ENCODE assay signal across 9 cellular contexts in genomic region chr3:124845406-124845805, GRCh38. TPM values are rescaled to one million over a fixed set of nuclear protein-coding genes. Genes with fewer than 3 reads are reported as not detected.
DNase-seq lines count a peak whose midpoint lies in the region; ATAC-seq and TF ChIP-seq lines count a peak whose summit lies in the region.
"Had no signal": no experiment of that assay in that cellular context is flagged by ENCODE, and none has a peak within 500 bp of the region (broad histone marks: within the 10 kb centered on the region; RNA-seq: fewer than 3 reads in every experiment).

No MANE protein-coding gene starts in this region.

- H3K36me3 ChIP-seq in GM23248 (ENCODE audit: low read depth) (peaks cover 12% of the 10 kb centered on the region; the same call in 1 of the 2 replicates), hepatocyte (replicated peaks; ENCODE audit: insufficient read depth, low read depth) (no peaks in the 10 kb centered on the region), spleen (peaks cover 0 to 37% (median 0%) of the 10 kb centered on the region in 6 donors)

- intact Hi-C loops in spleen (cut with DNase I; ENCODE audit: low total_unique reads) = no loop called here
- intact Hi-C loops in posterior cingulate gyrus (cut with DNase I) = no loop called here

- H3K9me2 ChIP-seq in GM23248 (ENCODE audit: insufficient read depth) = no peaks in the 10 kb centered on the region
- H3K9me2 ChIP-seq in hepatocyte (replicated peaks; ENCODE audit: insufficient read depth) = no peaks in the 10 kb centered on the region

- H3K27me3 ChIP-seq in GM23248 (replicated peaks; ENCODE audit: insufficient read depth) (no peaks in the 10 kb centered on the region), hepatocyte (no peaks in the 10 kb centered on the region), spleen (replicated peaks in 1 of 7) (no peaks in the 10 kb centered on the region)

- WGBS in GM23248 (ENCODE audit: low coverage in 1 of 2, low lambda C conversion rate in 2 of 2, missing lambda C conversion rate in 2 of 2), 2 experiments = 2 to 3% methylated on average over 5 of the region's 5 CpGs
- WGBS in hepatocyte (ENCODE audit: low lambda C conversion rate, missing lambda C conversion rate) = 75% methylated on average over 5 of the region's 5 CpGs
- 34 to 56% (median 49%) methylated on average over 5 of the region's 5 CpGs for WGBS in spleen, 5 donors

- peaks cover 58% of the 10 kb centered on the region for H3F3A ChIP-seq in GM23248 (ENCODE audit: insufficient read depth)

- H3K9ac ChIP-seq in GM23248 = peak overlapping the region; percentile 78

- in situ Hi-C loops in GM23248 (cut with MboI) = no loop called here

- H3K79me2 ChIP-seq in GM23248 (ENCODE audit: insufficient read depth) (peaks cover 63% of the 10 kb centered on the region), hepatocyte (peaks cover 10% of the 10 kb centered on the region)

- TF ChIP-seq POLR2A in spleen (IDR thresholded peaks at IDR 0.05) = no peak

- ATAC-seq in HG02852 (IDR thresholded peaks at IDR 0.05; ENCODE audit: unreplicated experiment) (no peak), GM18520 (IDR thresholded peaks at IDR 0.05; ENCODE audit: unreplicated experiment) (no peak)

- H3K4me2 ChIP-seq in GM23248 (ENCODE audit: unreplicated experiment) (peak overlapping the region; percentile 74), hepatocyte (no peak overlapping the region)

- DNase-seq in GM23248 (peak; percentile 96), astrocyte of the hippocampus (ENCODE audit: low read depth, low spot score) (peak; percentile 81), hepatocyte (ENCODE audit: low spot score) (peak; percentile 49), spleen (peak; percentile 25), posterior cingulate gyrus (no peak), occipital lobe (lab: John Stamatoyannopoulos, UW) (no peak)
- DNase-seq: NCI-H510A treated with DMSO at 0.1 percent for 48 hours had no signal

- H3K4me1 ChIP-seq in GM23248 (ENCODE audit: insufficient read depth) (peaks cover 58% of the 10 kb centered on the region), hepatocyte (ENCODE audit: insufficient read depth) (peaks cover 12% of the 10 kb centered on the region), spleen (peaks cover 6 to 24% (median 17%) of the 10 kb centered on the region in 6 donors)

- TF ChIP-seq CTCF in hepatocyte (IDR thresholded peaks at IDR 0.05; ENCODE audit: poor library complexity) = no peak
- TF ChIP-seq CTCF in spleen (IDR thresholded peaks at IDR 0.05 in 8 of 11, conservative IDR thresholded peaks at IDR 0.05 in 3 of 11) = no peak

- H4K20me1 ChIP-seq in GM23248 (ENCODE audit: insufficient read depth) (no peaks in the 10 kb centered on the region), hepatocyte (ENCODE audit: insufficient read depth, poor library complexity, severe bottlenecking) (no peaks in the 10 kb centered on the region)

- H3K4me3 ChIP-seq in GM23248 (peak overlapping the region; percentile 29), hepatocyte (no peak overlapping the region), spleen (no peak overlapping the region)

- peak overlapping the region; percentile 29; the same call in 1 of the 2 replicates for H2AFZ ChIP-seq in GM23248
- no peak overlapping the region for H2AFZ ChIP-seq in hepatocyte

- H3K9me3 ChIP-seq in GM23248 (ENCODE audit: low read depth) = no peaks in the 10 kb centered on the region
- no peaks in the 10 kb centered on the region for H3K9me3 ChIP-seq in hepatocyte (ENCODE audit: low read depth)
- H3K9me3 ChIP-seq in spleen = no peaks in the 10 kb centered on the region

- H3K27ac ChIP-seq in GM23248 (peak overlapping the region; percentile 95), hepatocyte (peak overlapping the region; percentile 70), spleen (peak overlapping the region in 7 of 8 donors; percentile 38 to 74 (median 65))

RNA-seq across cellular contexts. Expression of gene ITGB5, which starts 41.8 kb away (rescaled TPM):
- 383 and 523 TPM in 2 replicates for total RNA-seq in GM23248 (2014; rRNA removed; shearing (Covaris generic))
- polyA plus RNA-seq in GM23248 (2016; fragmentation: Nextera tagmentation; extraction: Ambion mirVana) (33.9 and 39.4 TPM in 2 replicates), hepatocyte (103 and 113 TPM in 2 replicates), spleen (10 to 100 TPM in 1 of 3 donors, 1 to 10 TPM in 2; 7.4 to 14.8 (median 9.8) TPM)
- total RNA-seq in hepatocyte (97.0 and 109 TPM in 2 replicates), spleen (100 to 1,000 TPM in 5 of 7 donors, 10 to 100 TPM in 2; 71.9 to 227 (median 126) TPM), occipital lobe (25.6 TPM)

Comparison
In these comparisons a context has a peak if more than half of its experiments do, and no peak if none do; other contexts are left out.
1. DNase-seq: peak in GM23248 (single experiment), astrocyte of the hippocampus (single experiment), hepatocyte (single experiment) and spleen (single experiment); none in posterior cingulate gyrus (0 of 10) and occipital lobe (single experiment).
2. Peak in every context shown above with its lines, with median percentiles within 50 percentile points of each other: H3K27ac ChIP-seq.